In genomic region chr19:54137913-54138776, GRCh38 we compare ENCODE assay signal across 6 cellular contexts. TPM values are rescaled to one million over a fixed set of nuclear protein-coding genes. Genes with fewer than 3 reads are reported as not detected.
A peak's percentile ranks its signal among the peaks of the same experiment; 100 is the strongest.
DNase-seq lines count a peak whose midpoint lies in the region; ATAC-seq and TF ChIP-seq lines count a peak whose summit lies in the region.

No MANE protein-coding gene starts in this region.

- peaks cover 24% of the 10 kb centered on the region; the same call in 1 of the 2 replicates for H3K79me2 ChIP-seq in H9 (ENCODE audit: insufficient read depth, low read length)

- H3K36me3 Mint-ChIP-seq in H9 (ENCODE audit: insufficient read depth in 1 of 3, low read depth in 3 of 3) = peaks cover 32 to 52% (median 34%) of the 10 kb centered on the region in 3 experiments
- H3K36me3 Mint-ChIP-seq in activated T-cell treated with anti-CD3 and anti-CD28 coated beads, Interleukin-2, amount 50 U/mL, for 72 hours (ENCODE audit: insufficient read depth in 2 of 2) = peaks cover 8% of the 10 kb centered on the region in 2 donors

- H3K56ac ChIP-seq in H9 (ENCODE audit: insufficient read length, low read depth, low read length) = no peak overlapping the region

- no peak overlapping the region for H2BK120ac ChIP-seq in H9 (ENCODE audit: low read depth, low read length, poor library complexity, severe bottlenecking)

- H3K9me3 Mint-ChIP-seq in H9 = peaks cover 11% of the 10 kb centered on the region in 2 experiments
- H3K9me3 Mint-ChIP-seq in activated T-cell treated with anti-CD3 and anti-CD28 coated beads, Interleukin-2, amount 50 U/mL, for 72 hours = no peaks in the 10 kb centered on the region

- peak overlapping the region; percentile 86 for H3K18ac ChIP-seq in H9 (ENCODE audit: insufficient read length, low read depth, low read length)

- DNase-seq in H9 (no peak), kidney tubule cell (ENCODE audit: low spot score) (peak; percentile 17)
- peak; percentile 37 to 39 for DNase-seq in activated T-cell treated with anti-CD3 and anti-CD28 coated beads, Interleukin-2, amount 50 U/mL, for 72 hours

- peak; percentile 49 for TF ChIP-seq CTCF in H9 (conservative IDR thresholded peaks at IDR 0.05)

- H3K23me2 ChIP-seq in H9 (ENCODE audit: insufficient read length, low read depth, low read length, poor library complexity, severe bottlenecking) = peaks cover 15% of the 10 kb centered on the region

- H3K4me3 Mint-ChIP-seq in H9 = peak overlapping the region; percentile 80 to 93
- peak overlapping the region; percentile 97 for H3K4me3 Mint-ChIP-seq in activated T-cell treated with anti-CD3 and anti-CD28 coated beads, Interleukin-2, amount 50 U/mL, for 72 hours

- no peaks in the 10 kb centered on the region for H3K27me3 ChIP-seq in H9 (ENCODE audit: insufficient read depth, low read length)

- no peak overlapping the region for H2AK5ac ChIP-seq in H9 (ENCODE audit: insufficient read length, low read length)

- H3K9ac ChIP-seq in H9 (ENCODE audit: extremely low read depth, insufficient read length, low read length) = peak overlapping the region; percentile 80

- no peak overlapping the region for H4K91ac ChIP-seq in H9 (ENCODE audit: insufficient read length, low read depth, low read length)

- no peak overlapping the region for H2BK12ac ChIP-seq in H9 (ENCODE audit: insufficient read length, low read depth, low read length)

- H3K14ac ChIP-seq in H9 (ENCODE audit: insufficient read depth, low read length) = peak overlapping the region; percentile 91; the same call in 1 of the 2 replicates

- H4K8ac ChIP-seq in H9 (replicated peaks; ENCODE audit: insufficient read length, low read depth, low read length) = no peak overlapping the region

- no peak overlapping the region; the same call in 1 of the 2 replicates for H3K4ac ChIP-seq in H9 (ENCODE audit: low read depth, low read length)

- no peak overlapping the region for H2BK5ac ChIP-seq in H9 (ENCODE audit: insufficient read length, low read length)

- ATAC-seq in activated T-cell treated with anti-CD3 and anti-CD28 coated beads, Interleukin-2, amount 50 U/mL, for 72 hours (replicated peaks in 1 of 2) = no peak
- ATAC-seq in HG02884 (IDR thresholded peaks at IDR 0.05; ENCODE audit: unreplicated experiment) (no peak), GM19455 (IDR thresholded peaks at IDR 0.05; ENCODE audit: unreplicated experiment) (no peak), GM21390 (IDR thresholded peaks at IDR 0.05; ENCODE audit: unreplicated experiment) (no peak)

- no peak overlapping the region for H2AFZ ChIP-seq in H9 (ENCODE audit: low read length)

- H2BK15ac ChIP-seq in H9 (ENCODE audit: low read depth, low read length) = no peak overlapping the region

- peaks cover 37 to 39% of the 10 kb centered on the region in 2 experiments for H3K4me1 Mint-ChIP-seq in H9
- H3K4me1 Mint-ChIP-seq in activated T-cell treated with anti-CD3 and anti-CD28 coated beads, Interleukin-2, amount 50 U/mL, for 72 hours (ENCODE audit: low read depth) = peaks cover 45% of the 10 kb centered on the region

- WGBS in H9 (ENCODE audit: extremely low coverage, insufficient read length, low lambda C conversion rate) = no CpG with 5 or more reads among the region's 90 CpGs

- no peak overlapping the region for H4K5ac ChIP-seq in H9 (ENCODE audit: insufficient read length, low read depth, low read length)

- peaks cover 17% of the 10 kb centered on the region for H3K79me1 ChIP-seq in H9 (ENCODE audit: insufficient read depth, low read depth, low read length, poor library complexity, severe bottlenecking)

- peak overlapping the region; percentile 57 to 95 (median 91) for H3K27ac Mint-ChIP-seq in H9
- peak overlapping the region; percentile 95 for H3K27ac Mint-ChIP-seq in activated T-cell treated with anti-CD3 and anti-CD28 coated beads, Interleukin-2, amount 50 U/mL, for 72 hours

- H3K4me1 ChIP-seq in H9 (ENCODE audit: insufficient read depth, low read length) = no peaks in the 10 kb centered on the region

- no peak overlapping the region for H3T11ph ChIP-seq in H9 (ENCODE audit: low read length)

- peaks cover 4% of the 10 kb centered on the region for H3K9me3 ChIP-seq in H9 (ENCODE audit: control insufficient read depth, low read depth, low read length)

- H2BK20ac ChIP-seq in H9 (ENCODE audit: low read depth, low read length, poor library complexity, severe bottlenecking) = no peak overlapping the region

- no peak overlapping the region for H3K23ac ChIP-seq in H9 (ENCODE audit: insufficient read length, low read depth, low read length)

- H3K27ac ChIP-seq in H9 (ENCODE audit: insufficient read length, low read depth, low read length) = no peak overlapping the region

- peaks cover 3% of the 10 kb centered on the region for H4K20me1 ChIP-seq in H9 (ENCODE audit: control insufficient read depth, insufficient read depth, insufficient read length)

- peak overlapping the region; percentile 28 for H3K4me2 ChIP-seq in H9 (ENCODE audit: insufficient read depth, insufficient read length, low read length)

- peaks cover 1% of the 10 kb centered on the region; the same call in 1 of the 2 replicates for H3K27me3 Mint-ChIP-seq in H9 (ENCODE audit: low read depth)
- H3K27me3 Mint-ChIP-seq in activated T-cell treated with anti-CD3 and anti-CD28 coated beads, Interleukin-2, amount 50 U/mL, for 72 hours (ENCODE audit: low read depth) = no peaks in the 10 kb centered on the region

RNA-seq across cellular contexts. Expression of gene CNOT3, which starts 0.6 kb away (rescaled TPM):
- 91.2 and 95.0 TPM in 2 replicates for total RNA-seq in H9 (2021)
- total RNA-seq in activated T-cell treated with anti-CD3 and anti-CD28 coated beads, Interleukin-2, amount 50 U/mL, for 72 hours = 100 to 1,000 TPM in 1 of 2 donors, 10 to 100 TPM in 1; 84.5 to 107 TPM

RNA-seq across cellular contexts. Expression of gene LENG1, which starts 21.4 kb away (rescaled TPM):
- 5.4 and 7.1 TPM in 2 replicates for total RNA-seq in H9 (2021)
- total RNA-seq in activated T-cell treated with anti-CD3 and anti-CD28 coated beads, Interleukin-2, amount 50 U/mL, for 72 hours = 1 to 10 TPM; 2.9 to 3.7 TPM

RNA-seq across cellular contexts. Expression of gene PRPF31, which starts 22.6 kb away (rescaled TPM):
- 82.1 and 84.4 TPM in 2 replicates for total RNA-seq in H9 (2021)
- 10 to 100 TPM; 55.0 to 55.6 TPM for total RNA-seq in activated T-cell treated with anti-CD3 and anti-CD28 coated beads, Interleukin-2, amount 50 U/mL, for 72 hours

RNA-seq across cellular contexts. Expression of gene TFPT, which starts 22.7 kb away (rescaled TPM):
- total RNA-seq in H9 (2021) = 26.6 and 28.2 TPM in 2 replicates
- total RNA-seq in activated T-cell treated with anti-CD3 and anti-CD28 coated beads, Interleukin-2, amount 50 U/mL, for 72 hours = 10 to 100 TPM; 36.0 to 38.8 TPM

RNA-seq across cellular contexts. Expression of gene TMC4, which starts 34.8 kb away (rescaled TPM):
- total RNA-seq in H9 (2021) = 12.2 and 12.7 TPM in 2 replicates
- under 1 TPM; 0.24 to 0.63 TPM for total RNA-seq in activated T-cell treated with anti-CD3 and anti-CD28 coated beads, Interleukin-2, amount 50 U/mL, for 72 hours
